Comparison of ENCODE assay signal across 1 cellular context in the genomic region with DNA sequence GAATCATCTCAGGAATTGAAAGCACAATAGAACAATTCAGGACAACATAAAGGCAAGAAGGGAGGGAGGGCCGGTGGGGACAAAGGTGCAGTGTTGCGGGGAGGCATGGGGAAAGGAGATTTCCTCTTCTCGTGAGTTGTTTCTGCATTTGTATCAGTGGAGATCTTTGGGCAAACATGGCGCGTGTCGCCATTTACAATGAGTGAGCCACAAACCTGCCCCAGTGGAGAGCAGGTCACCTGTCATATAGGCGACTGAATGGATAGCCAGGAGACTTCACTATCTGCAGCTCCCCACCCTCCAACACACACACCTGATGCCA.
A peak's percentile ranks its signal among the peaks of the same experiment; 100 is the strongest.
TF ChIP-seq lines count a peak whose summit lies in the region.

No MANE protein-coding gene starts in this region.

TF ChIP-seq in HepG2, 621 proteins besides CTCF, POLR2A, EP300 and RAD21 (continued from another document):
- TF ChIP-seq TCF7 (IDR thresholded peaks at IDR 0.05; ENCODE audit: low read depth) (no peak), YY1 (IDR thresholded peaks at IDR 0.05; ENCODE audit: insufficient read depth, insufficient replicate concordance, low read depth, low read length) (peak; percentile 54), ZSCAN12 (CRISPR knock-in tag; IDR thresholded peaks at IDR 0.05) (no peak), CHCHD3 (CRISPR knock-in tag; IDR thresholded peaks at IDR 0.05) (no peak), ZNF644 (CRISPR knock-in tag; IDR thresholded peaks at IDR 0.05; ENCODE audit: low read depth) (no peak), ZMYM4 (CRISPR knock-in tag; IDR thresholded peaks at IDR 0.05) (no peak), ZNF878 (CRISPR knock-in tag; IDR thresholded peaks at IDR 0.05) (no peak), U2AF2 (IDR thresholded peaks at IDR 0.05; ENCODE audit: low read depth, low read length) (no peak), SAP130 (CRISPR knock-in tag; IDR thresholded peaks at IDR 0.05; ENCODE audit: low read depth) (no peak), SOX13 (IDR thresholded peaks at IDR 0.05) (no peak), SOX13 (CRISPR knock-in tag; conservative IDR thresholded peaks at IDR 0.05 in 1 of 2, IDR thresholded peaks at IDR 0.05 in 1 of 2) (peak in 1 of 2 experiments; percentile 76; a peak in 2 of 4 replicates), IKZF1 (IDR thresholded peaks at IDR 0.05) (no peak), ETV6 (CRISPR knock-in tag; conservative IDR thresholded peaks at IDR 0.05) (no peak), SOX6 (IDR thresholded peaks at IDR 0.05) (no peak), SOX6 (CRISPR knock-in tag; IDR thresholded peaks at IDR 0.05) (peak; percentile 18; the same call in 1 of the 2 replicates), YEATS4 (CRISPR knock-in tag; IDR thresholded peaks at IDR 0.05; ENCODE audit: borderline replicate concordance) (no peak), PCBP2 (optimal IDR thresholded peaks at IDR 0.05; ENCODE audit: low read depth, low read length, poor library complexity, severe bottlenecking) (no peak), ZNF556 (CRISPR knock-in tag; IDR thresholded peaks at IDR 0.05; ENCODE audit: borderline replicate concordance) (no peak), SMYD3 (CRISPR knock-in tag; IDR thresholded peaks at IDR 0.05) (no peak), HOXA3 (CRISPR knock-in tag; IDR thresholded peaks at IDR 0.05) (0 out of 2 replicates have a peak, but pooled peaks have one; percentile 30), HNF4G (IDR thresholded peaks at IDR 0.05; ENCODE audit: borderline replicate concordance, low read depth, low read length) (no peak), HNF4G (CRISPR knock-in tag; IDR thresholded peaks at IDR 0.05; ENCODE audit: borderline replicate concordance, low read depth) (no peak), MEIS1 (CRISPR knock-in tag; IDR thresholded peaks at IDR 0.05; ENCODE audit: borderline replicate concordance) (no peak), SCMH1 (CRISPR knock-in tag; IDR thresholded peaks at IDR 0.05; ENCODE audit: borderline replicate concordance) (no peak), ZNF30 (CRISPR knock-in tag; IDR thresholded peaks at IDR 0.05) (no peak), ZNF230 (CRISPR knock-in tag; IDR thresholded peaks at IDR 0.05) (no peak), DMAP1 (CRISPR knock-in tag; IDR thresholded peaks at IDR 0.05) (no peak), CBX2 (IDR thresholded peaks at IDR 0.05; ENCODE audit: low read depth, low read length) (no peak), CBX2 (CRISPR knock-in tag; IDR thresholded peaks at IDR 0.05; ENCODE audit: low read depth) (no peak), U2AF1 (optimal IDR thresholded peaks at IDR 0.05; ENCODE audit: low read depth, low read length) (no peak)
- TF ChIP-seq, protein P1, sequence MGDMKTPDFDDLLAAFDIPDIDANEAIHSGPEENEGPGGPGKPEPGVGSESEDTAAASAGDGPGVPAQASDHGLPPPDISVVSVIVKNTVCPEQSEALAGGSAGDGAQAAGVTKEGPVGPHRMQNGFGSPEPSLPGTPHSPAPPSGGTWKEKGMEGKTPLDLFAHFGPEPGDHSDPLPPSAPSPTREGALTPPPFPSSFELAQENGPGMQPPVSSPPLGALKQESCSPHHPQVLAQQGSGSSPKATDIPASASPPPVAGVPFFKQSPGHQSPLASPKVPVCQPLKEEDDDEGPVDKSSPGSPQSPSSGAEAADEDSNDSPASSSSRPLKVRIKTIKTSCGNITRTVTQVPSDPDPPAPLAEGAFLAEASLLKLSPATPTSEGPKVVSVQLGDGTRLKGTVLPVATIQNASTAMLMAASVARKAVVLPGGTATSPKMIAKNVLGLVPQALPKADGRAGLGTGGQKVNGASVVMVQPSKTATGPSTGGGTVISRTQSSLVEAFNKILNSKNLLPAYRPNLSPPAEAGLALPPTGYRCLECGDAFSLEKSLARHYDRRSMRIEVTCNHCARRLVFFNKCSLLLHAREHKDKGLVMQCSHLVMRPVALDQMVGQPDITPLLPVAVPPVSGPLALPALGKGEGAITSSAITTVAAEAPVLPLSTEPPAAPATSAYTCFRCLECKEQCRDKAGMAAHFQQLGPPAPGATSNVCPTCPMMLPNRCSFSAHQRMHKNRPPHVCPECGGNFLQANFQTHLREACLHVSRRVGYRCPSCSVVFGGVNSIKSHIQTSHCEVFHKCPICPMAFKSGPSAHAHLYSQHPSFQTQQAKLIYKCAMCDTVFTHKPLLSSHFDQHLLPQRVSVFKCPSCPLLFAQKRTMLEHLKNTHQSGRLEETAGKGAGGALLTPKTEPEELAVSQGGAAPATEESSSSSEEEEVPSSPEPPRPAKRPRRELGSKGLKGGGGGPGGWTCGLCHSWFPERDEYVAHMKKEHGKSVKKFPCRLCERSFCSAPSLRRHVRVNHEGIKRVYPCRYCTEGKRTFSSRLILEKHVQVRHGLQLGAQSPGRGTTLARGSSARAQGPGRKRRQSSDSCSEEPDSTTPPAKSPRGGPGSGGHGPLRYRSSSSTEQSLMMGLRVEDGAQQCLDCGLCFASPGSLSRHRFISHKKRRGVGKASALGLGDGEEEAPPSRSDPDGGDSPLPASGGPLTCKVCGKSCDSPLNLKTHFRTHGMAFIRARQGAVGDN (CRISPR knock-in tag; IDR thresholded peaks at IDR 0.05), result no peak
- TF ChIP-seq, protein P2, sequence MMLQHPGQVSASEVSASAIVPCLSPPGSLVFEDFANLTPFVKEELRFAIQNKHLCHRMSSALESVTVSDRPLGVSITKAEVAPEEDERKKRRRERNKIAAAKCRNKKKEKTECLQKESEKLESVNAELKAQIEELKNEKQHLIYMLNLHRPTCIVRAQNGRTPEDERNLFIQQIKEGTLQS (CRISPR knock-in tag; IDR thresholded peaks at IDR 0.05), result no peak
TF ChIP-seq in HepG2: peak in this region for 10.
